Comparison of ENCODE assay signal across 9 cellular contexts in the genomic region with DNA sequence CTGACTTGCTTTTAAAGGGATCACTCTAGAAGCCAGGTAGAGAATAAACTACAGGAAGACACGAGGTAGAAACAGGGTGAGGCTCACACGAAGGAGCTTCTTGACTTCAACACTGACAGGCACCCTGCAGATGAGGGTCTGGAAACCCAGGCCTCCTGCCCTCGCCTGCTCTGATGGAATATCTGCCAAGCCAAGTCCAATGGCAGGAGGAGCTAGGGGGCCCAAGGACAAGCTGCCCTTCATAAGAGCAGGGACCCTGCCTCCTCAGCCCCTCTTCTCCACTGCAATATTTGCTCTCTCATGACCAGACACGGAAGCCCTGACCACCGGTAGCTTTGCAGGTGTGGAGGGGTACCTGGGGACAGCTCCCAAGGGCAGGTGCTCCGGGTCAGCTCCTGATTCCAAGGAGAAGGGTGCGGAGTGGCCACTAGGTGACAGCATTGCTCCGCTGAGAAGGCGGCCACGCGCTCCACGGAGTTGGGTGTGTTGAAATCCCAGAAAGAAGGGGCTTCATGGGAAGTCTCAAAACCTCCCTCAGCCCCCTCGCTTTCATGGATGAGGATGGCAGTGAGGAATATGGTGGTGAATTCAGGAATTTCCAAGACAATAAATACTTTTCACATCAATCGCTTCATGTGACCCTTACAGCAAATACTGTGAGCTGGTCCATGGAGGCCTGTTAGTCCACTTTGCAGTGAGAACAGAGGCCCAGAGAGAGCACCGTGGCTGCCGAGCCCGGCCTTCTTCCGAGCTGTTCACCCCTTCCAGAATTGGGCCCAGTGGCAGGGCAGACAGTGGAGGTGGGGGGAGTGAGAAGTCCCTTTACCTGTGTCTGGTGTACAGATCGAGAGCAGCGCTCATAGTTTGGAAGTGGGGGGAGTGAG. TPM values are rescaled to one million over a fixed set of nuclear protein-coding genes. Genes with fewer than 3 reads are reported as not detected.
A peak's percentile ranks its signal among the peaks of the same experiment; 100 is the strongest.
DNase-seq lines count a peak whose midpoint lies in the region; ATAC-seq, FAIRE-seq and TF ChIP-seq lines count a peak whose summit lies in the region.
"Had no signal": no experiment of that assay in that cellular context is flagged by ENCODE, and none has a peak within 500 bp of the region (broad histone marks: within the 10 kb centered on the region; RNA-seq: fewer than 3 reads in every experiment).

No MANE protein-coding gene starts in this region.

- no peak for FAIRE-seq in kidney (lab: Jason Lieb, UNC)

- intact Hi-C loops in body of pancreas (cut with DNase I) (loop anchor here (5.0 kb wide), 2 partner anchors 225 to 280 kb away; no protein-coding TSS in a partner anchor), kidney (cut with DNase I) (loop anchor here (2.0 kb wide), 1 partner anchor 223 kb away; no protein-coding TSS in a partner anchor)

- H3K4me1 ChIP-seq in body of pancreas (no peaks in the 10 kb centered on the region), kidney (ENCODE audit: control insufficient read depth in 1 of 2, insufficient read depth in 1 of 2, low read depth in 1 of 2, low read length in 2 of 2) (no peaks in the 10 kb centered on the region)

- H3K27me3 ChIP-seq in body of pancreas = no peaks in the 10 kb centered on the region

- 6 to 14% methylated on average over 16 to 20 of the region's 20 CpGs for WGBS in body of pancreas, 2 donors

- H3K4me3 ChIP-seq in body of pancreas (no peak overlapping the region), kidney (ENCODE audit: low read length in 2 of 2) (no peak overlapping the region)

- H3K36me3 ChIP-seq in body of pancreas (replicated peaks in 1 of 2; ENCODE audit: insufficient read depth in 1 of 2, low read depth in 2 of 2) = no peaks in the 10 kb centered on the region
- H3K36me3 ChIP-seq in kidney (ENCODE audit: control insufficient read depth in 1 of 2, insufficient read depth in 2 of 2, low read length in 2 of 2) = no peaks in the 10 kb centered on the region

- TF ChIP-seq CTCF in body of pancreas (IDR thresholded peaks at IDR 0.05) (peak; percentile 88 to 95 (median 90)), kidney (IDR thresholded peaks at IDR 0.05; ENCODE audit: borderline replicate concordance, extremely low read depth, insufficient read depth) (peak; percentile 93)

- peak; percentile 74 for ATAC-seq in body of pancreas
- ATAC-seq in GM21390 (IDR thresholded peaks at IDR 0.05; ENCODE audit: unreplicated experiment) = no peak
- no peak for ATAC-seq in HG03442 (IDR thresholded peaks at IDR 0.05; ENCODE audit: unreplicated experiment)

- TF ChIP-seq POLR2A in body of pancreas (IDR thresholded peaks at IDR 0.05) = no peak

- DNase-seq in DMS153 treated with DMSO at 0.1 percent for 48 hours (lab: John Stamatoyannopoulos, UW; ENCODE audit: unreplicated experiment) (peak; percentile 12), LHCN-M2 (ENCODE audit: low read depth) (peak; percentile 8), UCSD-AML1 (lab: John Stamatoyannopoulos, UW; ENCODE audit: unreplicated experiment) (peak; percentile 42), body of pancreas (peak; percentile 55 to 71 (median 66)), kidney (peak; percentile 84)
- DNase-seq in stimulated activated CD4-positive, alpha-beta T cell treated with anti-CD3 and anti-CD28 coated beads, Interleukin-2, amount 100 ng/mL, for 48 hours = peak; percentile 57 to 63

- no peaks in the 10 kb centered on the region for H3K9me3 ChIP-seq in body of pancreas
- H3K9me3 ChIP-seq in kidney (ENCODE audit: control insufficient read depth in 1 of 2, low read length in 2 of 2) = no peaks in the 10 kb centered on the region

- H3K9ac ChIP-seq in kidney (ENCODE audit: low read length in 2 of 2) = no peak overlapping the region

- no peak overlapping the region for H3K27ac ChIP-seq in body of pancreas
- H3K27ac ChIP-seq in kidney (ENCODE audit: low read depth in 2 of 2, low read length in 2 of 2) = no peak overlapping the region

RNA-seq across cellular contexts. Expression of gene PAX7, which starts 33.2 kb away (rescaled TPM):
- total RNA-seq in LHCN-M2 (2014; rRNA removed) (not detected in 2 replicates), body of pancreas (not detected), kidney (not detected)
- polyA plus RNA-seq in LHCN-M2 (2012) = not detected
- not detected for polyA plus RNA-seq in kidney (ENCODE audit: insufficient read depth, low read depth, low replicate concordance)
- polyA plus RNA-seq: urinary bladder had no signal

Comparison
In these comparisons a context has a peak if more than half of its experiments do, and no peak if none do; other contexts are left out.
1. DNase-seq: peak in every context shown above with its lines; median percentile 84 in kidney; 66 in body of pancreas; 60 in stimulated activated CD4-positive, alpha-beta T cell treated with anti-CD3 and anti-CD28 coated beads, Interleukin-2, amount 100 ng/mL, for 48 hours; 42 in UCSD-AML1; 12 in DMS153 treated with DMSO at 0.1 percent for 48 hours; 8 in LHCN-M2.